In the genomic region with DNA sequence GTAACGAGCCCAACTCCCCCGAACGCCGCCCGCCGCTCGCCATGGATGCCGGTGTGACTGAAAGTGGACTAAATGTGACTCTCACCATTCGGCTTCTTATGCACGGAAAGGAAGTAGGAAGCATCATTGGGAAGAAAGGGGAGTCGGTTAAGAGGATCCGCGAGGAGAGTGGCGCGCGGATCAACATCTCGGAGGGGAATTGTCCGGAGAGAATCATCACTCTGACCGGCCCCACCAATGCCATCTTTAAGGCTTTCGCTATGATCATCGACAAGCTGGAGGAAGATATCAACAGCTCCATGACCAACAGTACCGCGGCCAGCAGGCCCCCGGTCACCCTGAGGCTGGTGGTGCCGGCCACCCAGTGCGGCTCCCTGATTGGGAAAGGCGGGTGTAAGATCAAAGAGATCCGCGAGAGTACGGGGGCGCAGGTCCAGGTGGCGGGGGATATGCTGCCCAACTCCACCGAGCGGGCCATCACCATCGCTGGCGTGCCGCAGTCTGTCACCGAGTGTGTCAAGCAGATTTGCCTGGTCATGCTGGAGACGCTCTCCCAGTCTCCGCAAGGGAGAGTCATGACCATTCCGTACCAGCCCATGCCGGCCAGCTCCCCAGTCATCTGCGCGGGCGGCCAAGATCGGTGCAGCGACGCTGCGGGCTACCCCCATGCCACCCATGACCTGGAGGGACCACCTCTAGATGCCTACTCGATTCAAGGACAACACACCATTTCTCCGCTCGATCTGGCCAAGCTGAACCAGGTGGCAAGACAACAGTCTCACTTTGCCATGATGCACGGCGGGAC, we compare ENCODE assay signal across 1 cellular context.
A peak's percentile ranks its signal among the peaks of the same experiment; 100 is the strongest.
TF ChIP-seq lines count a peak whose summit lies in the region.

No MANE protein-coding gene starts in this region.

TF ChIP-seq in K562, 482 proteins besides CTCF, POLR2A, EP300 and RAD21 (continued from another document and continues in another):
- TF ChIP-seq, protein P1, sequence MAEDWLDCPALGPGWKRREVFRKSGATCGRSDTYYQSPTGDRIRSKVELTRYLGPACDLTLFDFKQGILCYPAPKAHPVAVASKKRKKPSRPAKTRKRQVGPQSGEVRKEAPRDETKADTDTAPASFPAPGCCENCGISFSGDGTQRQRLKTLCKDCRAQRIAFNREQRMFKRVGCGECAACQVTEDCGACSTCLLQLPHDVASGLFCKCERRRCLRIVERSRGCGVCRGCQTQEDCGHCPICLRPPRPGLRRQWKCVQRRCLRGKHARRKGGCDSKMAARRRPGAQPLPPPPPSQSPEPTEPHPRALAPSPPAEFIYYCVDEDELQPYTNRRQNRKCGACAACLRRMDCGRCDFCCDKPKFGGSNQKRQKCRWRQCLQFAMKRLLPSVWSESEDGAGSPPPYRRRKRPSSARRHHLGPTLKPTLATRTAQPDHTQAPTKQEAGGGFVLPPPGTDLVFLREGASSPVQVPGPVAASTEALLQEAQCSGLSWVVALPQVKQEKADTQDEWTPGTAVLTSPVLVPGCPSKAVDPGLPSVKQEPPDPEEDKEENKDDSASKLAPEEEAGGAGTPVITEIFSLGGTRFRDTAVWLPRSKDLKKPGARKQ (CRISPR knock-in tag; IDR thresholded peaks at IDR 0.05): no peak
- no peak for TF ChIP-seq SMARCB1 (IDR thresholded peaks at IDR 0.05; ENCODE audit: insufficient read length, low read depth)
- TF ChIP-seq, protein P2, sequence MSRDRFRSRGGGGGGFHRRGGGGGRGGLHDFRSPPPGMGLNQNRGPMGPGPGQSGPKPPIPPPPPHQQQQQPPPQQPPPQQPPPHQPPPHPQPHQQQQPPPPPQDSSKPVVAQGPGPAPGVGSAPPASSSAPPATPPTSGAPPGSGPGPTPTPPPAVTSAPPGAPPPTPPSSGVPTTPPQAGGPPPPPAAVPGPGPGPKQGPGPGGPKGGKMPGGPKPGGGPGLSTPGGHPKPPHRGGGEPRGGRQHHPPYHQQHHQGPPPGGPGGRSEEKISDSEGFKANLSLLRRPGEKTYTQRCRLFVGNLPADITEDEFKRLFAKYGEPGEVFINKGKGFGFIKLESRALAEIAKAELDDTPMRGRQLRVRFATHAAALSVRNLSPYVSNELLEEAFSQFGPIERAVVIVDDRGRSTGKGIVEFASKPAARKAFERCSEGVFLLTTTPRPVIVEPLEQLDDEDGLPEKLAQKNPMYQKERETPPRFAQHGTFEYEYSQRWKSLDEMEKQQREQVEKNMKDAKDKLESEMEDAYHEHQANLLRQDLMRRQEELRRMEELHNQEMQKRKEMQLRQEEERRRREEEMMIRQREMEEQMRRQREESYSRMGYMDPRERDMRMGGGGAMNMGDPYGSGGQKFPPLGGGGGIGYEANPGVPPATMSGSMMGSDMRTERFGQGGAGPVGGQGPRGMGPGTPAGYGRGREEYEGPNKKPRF (IDR thresholded peaks at IDR 0.05; ENCODE audit: low read depth, low read length): no peak
- no peak for TF ChIP-seq PML (IDR thresholded peaks at IDR 0.05; ENCODE audit: low read length)
- TF ChIP-seq, protein P3, sequence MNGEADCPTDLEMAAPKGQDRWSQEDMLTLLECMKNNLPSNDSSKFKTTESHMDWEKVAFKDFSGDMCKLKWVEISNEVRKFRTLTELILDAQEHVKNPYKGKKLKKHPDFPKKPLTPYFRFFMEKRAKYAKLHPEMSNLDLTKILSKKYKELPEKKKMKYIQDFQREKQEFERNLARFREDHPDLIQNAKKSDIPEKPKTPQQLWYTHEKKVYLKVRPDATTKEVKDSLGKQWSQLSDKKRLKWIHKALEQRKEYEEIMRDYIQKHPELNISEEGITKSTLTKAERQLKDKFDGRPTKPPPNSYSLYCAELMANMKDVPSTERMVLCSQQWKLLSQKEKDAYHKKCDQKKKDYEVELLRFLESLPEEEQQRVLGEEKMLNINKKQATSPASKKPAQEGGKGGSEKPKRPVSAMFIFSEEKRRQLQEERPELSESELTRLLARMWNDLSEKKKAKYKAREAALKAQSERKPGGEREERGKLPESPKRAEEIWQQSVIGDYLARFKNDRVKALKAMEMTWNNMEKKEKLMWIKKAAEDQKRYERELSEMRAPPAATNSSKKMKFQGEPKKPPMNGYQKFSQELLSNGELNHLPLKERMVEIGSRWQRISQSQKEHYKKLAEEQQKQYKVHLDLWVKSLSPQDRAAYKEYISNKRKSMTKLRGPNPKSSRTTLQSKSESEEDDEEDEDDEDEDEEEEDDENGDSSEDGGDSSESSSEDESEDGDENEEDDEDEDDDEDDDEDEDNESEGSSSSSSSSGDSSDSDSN (IDR thresholded peaks at IDR 0.05; ENCODE audit: borderline replicate concordance in 1 of 2, low read depth in 2 of 2, low read length in 2 of 2): peak; percentile 59 to 86; a peak in 3 of 4 replicates
- no peak; the same call in 1 of the 2 replicates for TF ChIP-seq CBX5 (IDR thresholded peaks at IDR 0.05; ENCODE audit: borderline replicate concordance, low read depth)
- TF ChIP-seq RBM25 (IDR thresholded peaks at IDR 0.05; ENCODE audit: low read depth, low read length, severe bottlenecking): no peak
- TF ChIP-seq, protein P4, sequence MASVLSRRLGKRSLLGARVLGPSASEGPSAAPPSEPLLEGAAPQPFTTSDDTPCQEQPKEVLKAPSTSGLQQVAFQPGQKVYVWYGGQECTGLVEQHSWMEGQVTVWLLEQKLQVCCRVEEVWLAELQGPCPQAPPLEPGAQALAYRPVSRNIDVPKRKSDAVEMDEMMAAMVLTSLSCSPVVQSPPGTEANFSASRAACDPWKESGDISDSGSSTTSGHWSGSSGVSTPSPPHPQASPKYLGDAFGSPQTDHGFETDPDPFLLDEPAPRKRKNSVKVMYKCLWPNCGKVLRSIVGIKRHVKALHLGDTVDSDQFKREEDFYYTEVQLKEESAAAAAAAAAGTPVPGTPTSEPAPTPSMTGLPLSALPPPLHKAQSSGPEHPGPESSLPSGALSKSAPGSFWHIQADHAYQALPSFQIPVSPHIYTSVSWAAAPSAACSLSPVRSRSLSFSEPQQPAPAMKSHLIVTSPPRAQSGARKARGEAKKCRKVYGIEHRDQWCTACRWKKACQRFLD (CRISPR knock-in tag; IDR thresholded peaks at IDR 0.05): peak; percentile 75
- peak; percentile 18 for TF ChIP-seq CC2D1A (IDR thresholded peaks at IDR 0.05)
- no peak; the same call in 1 of the 2 replicates for TF ChIP-seq ATF7 (IDR thresholded peaks at IDR 0.05)
- no peak for TF ChIP-seq BRCA1 (IDR thresholded peaks at IDR 0.05)
- TF ChIP-seq BRCA1 (CRISPR knock-in tag; IDR thresholded peaks at IDR 0.05): no peak
- no peak for TF ChIP-seq ZNF217 (CRISPR knock-in tag; IDR thresholded peaks at IDR 0.05)
- TF ChIP-seq, protein P5, sequence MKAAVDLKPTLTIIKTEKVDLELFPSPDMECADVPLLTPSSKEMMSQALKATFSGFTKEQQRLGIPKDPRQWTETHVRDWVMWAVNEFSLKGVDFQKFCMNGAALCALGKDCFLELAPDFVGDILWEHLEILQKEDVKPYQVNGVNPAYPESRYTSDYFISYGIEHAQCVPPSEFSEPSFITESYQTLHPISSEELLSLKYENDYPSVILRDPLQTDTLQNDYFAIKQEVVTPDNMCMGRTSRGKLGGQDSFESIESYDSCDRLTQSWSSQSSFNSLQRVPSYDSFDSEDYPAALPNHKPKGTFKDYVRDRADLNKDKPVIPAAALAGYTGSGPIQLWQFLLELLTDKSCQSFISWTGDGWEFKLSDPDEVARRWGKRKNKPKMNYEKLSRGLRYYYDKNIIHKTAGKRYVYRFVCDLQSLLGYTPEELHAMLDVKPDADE (conservative IDR thresholded peaks at IDR 0.05; ENCODE audit: control insufficient read depth, low read depth, low read length): 0 out of 2 replicates have a peak, but pooled peaks have one; percentile 56
- no peak for TF ChIP-seq CEBPG (CRISPR knock-in tag; IDR thresholded peaks at IDR 0.05)
- no peak for TF ChIP-seq CEBPG (tag; conservative IDR thresholded peaks at IDR 0.05 in 1 of 2, IDR thresholded peaks at IDR 0.05 in 1 of 2)
- peak; percentile 79 for TF ChIP-seq BRD9 (IDR thresholded peaks at IDR 0.05; ENCODE audit: low read depth, partially characterized antibody)
- TF ChIP-seq HMG20B (CRISPR knock-in tag; IDR thresholded peaks at IDR 0.05): no peak
- TF ChIP-seq, protein P6, sequence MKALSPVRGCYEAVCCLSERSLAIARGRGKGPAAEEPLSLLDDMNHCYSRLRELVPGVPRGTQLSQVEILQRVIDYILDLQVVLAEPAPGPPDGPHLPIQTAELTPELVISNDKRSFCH (CRISPR knock-in tag; IDR thresholded peaks at IDR 0.05): no peak
- TF ChIP-seq, protein P6 (tag; IDR thresholded peaks at IDR 0.05): no peak
- TF ChIP-seq GATAD2B (IDR thresholded peaks at IDR 0.05; ENCODE audit: borderline replicate concordance): no peak
- 0 out of 2 replicates have a peak, but pooled peaks have one; percentile 59 for TF ChIP-seq LCOR (CRISPR knock-in tag; IDR thresholded peaks at IDR 0.05)
- no peak for TF ChIP-seq SRSF9 (IDR thresholded peaks at IDR 0.05; ENCODE audit: borderline replicate concordance, low read depth, low read length)
- TF ChIP-seq PCBP1 (IDR thresholded peaks at IDR 0.05; ENCODE audit: low read depth, low read length, poor library complexity, severe bottlenecking): no peak
- TF ChIP-seq ZNF184 (CRISPR knock-in tag; IDR thresholded peaks at IDR 0.05): no peak
- TF ChIP-seq KHSRP (IDR thresholded peaks at IDR 0.05): no peak
- TF ChIP-seq KAT2B (IDR thresholded peaks at IDR 0.05; ENCODE audit: low read depth, low read length): no peak
- TF ChIP-seq HNRNPLL (IDR thresholded peaks at IDR 0.05; ENCODE audit: low read depth, low read length, poor library complexity, severe bottlenecking): peak; percentile 48
- TF ChIP-seq MCM3 (IDR thresholded peaks at IDR 0.05): no peak
- no peak for TF ChIP-seq MYC (IDR thresholded peaks at IDR 0.05; ENCODE audit: low read depth, low read length)
- TF ChIP-seq MYC (CRISPR knock-in tag; IDR thresholded peaks at IDR 0.05; ENCODE audit: borderline replicate concordance, low read depth): peak; percentile 56; the same call in 1 of the 2 replicates
- TF ChIP-seq, protein P7, sequence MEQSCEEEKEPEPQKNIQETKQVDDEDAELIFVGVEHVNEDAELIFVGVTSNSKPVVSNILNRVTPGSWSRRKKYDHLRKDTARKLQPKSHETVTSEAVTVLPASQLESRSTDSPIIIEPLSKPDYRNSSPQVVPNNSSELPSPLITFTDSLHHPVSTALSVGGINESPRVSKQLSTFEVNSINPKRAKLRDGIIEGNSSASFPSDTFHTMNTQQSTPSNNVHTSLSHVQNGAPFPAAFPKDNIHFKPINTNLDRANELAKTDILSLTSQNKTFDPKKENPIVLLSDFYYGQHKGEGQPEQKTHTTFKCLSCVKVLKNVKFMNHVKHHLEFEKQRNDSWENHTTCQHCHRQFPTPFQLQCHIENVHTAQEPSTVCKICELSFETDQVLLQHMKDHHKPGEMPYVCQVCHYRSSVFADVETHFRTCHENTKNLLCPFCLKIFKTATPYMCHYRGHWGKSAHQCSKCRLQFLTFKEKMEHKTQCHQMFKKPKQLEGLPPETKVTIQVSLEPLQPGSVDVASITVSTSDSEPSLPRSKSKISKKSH (CRISPR knock-in tag; IDR thresholded peaks at IDR 0.05): no peak
- TF ChIP-seq NFE2 (IDR thresholded peaks at IDR 0.05; ENCODE audit: low read depth): peak; percentile 93
- TF ChIP-seq FOS (IDR thresholded peaks at IDR 0.05; ENCODE audit: extremely low read depth, insufficient read length): no peak
- no peak; the same call in 1 of the 2 replicates for TF ChIP-seq NBN (IDR thresholded peaks at IDR 0.05; ENCODE audit: low read depth)
- no peak for TF ChIP-seq HLTF (IDR thresholded peaks at IDR 0.05)
- TF ChIP-seq CCAR2 (IDR thresholded peaks at IDR 0.05; ENCODE audit: low read depth, low read length): no peak
- no peak for TF ChIP-seq SMAD3 (CRISPR knock-in tag; conservative IDR thresholded peaks at IDR 0.05)
- TF ChIP-seq, protein P8, sequence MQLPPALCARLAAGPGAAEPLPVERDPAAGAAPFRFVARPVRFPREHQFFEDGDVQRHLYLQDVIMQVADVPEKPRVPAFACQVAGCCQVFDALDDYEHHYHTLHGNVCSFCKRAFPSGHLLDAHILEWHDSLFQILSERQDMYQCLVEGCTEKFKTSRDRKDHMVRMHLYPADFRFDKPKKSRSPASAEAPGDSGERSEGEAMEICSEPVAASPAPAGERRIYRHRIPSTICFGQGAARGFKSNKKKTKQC (CRISPR knock-in tag; IDR thresholded peaks at IDR 0.05): no peak; the same call in none of the 2 replicates
- no peak for TF ChIP-seq ZNF41 (CRISPR knock-in tag; conservative IDR thresholded peaks at IDR 0.05)
- TF ChIP-seq ETV6 (IDR thresholded peaks at IDR 0.05; ENCODE audit: borderline replicate concordance in 1 of 2, low read depth in 2 of 2, low read length in 1 of 2): no peak
- no peak for TF ChIP-seq ETV6 (CRISPR knock-in tag; IDR thresholded peaks at IDR 0.05; ENCODE audit: borderline replicate concordance)
- TF ChIP-seq, protein P9, sequence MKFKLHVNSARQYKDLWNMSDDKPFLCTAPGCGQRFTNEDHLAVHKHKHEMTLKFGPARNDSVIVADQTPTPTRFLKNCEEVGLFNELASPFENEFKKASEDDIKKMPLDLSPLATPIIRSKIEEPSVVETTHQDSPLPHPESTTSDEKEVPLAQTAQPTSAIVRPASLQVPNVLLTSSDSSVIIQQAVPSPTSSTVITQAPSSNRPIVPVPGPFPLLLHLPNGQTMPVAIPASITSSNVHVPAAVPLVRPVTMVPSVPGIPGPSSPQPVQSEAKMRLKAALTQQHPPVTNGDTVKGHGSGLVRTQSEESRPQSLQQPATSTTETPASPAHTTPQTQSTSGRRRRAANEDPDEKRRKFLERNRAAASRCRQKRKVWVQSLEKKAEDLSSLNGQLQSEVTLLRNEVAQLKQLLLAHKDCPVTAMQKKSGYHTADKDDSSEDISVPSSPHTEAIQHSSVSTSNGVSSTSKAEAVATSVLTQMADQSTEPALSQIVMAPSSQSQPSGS (CRISPR knock-in tag; IDR thresholded peaks at IDR 0.05): no peak
- no peak for TF ChIP-seq HDAC6 (IDR thresholded peaks at IDR 0.05; ENCODE audit: low read depth, low read length)
- TF ChIP-seq CCNT2 (IDR thresholded peaks at IDR 0.05; ENCODE audit: borderline replicate concordance, extremely low read depth, insufficient read length, low read depth, low read length): peak; percentile 24
- no peak for TF ChIP-seq SMARCA4 (IDR thresholded peaks at IDR 0.05)
- TF ChIP-seq, protein P10, sequence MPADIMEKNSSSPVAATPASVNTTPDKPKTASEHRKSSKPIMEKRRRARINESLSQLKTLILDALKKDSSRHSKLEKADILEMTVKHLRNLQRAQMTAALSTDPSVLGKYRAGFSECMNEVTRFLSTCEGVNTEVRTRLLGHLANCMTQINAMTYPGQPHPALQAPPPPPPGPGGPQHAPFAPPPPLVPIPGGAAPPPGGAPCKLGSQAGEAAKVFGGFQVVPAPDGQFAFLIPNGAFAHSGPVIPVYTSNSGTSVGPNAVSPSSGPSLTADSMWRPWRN (IDR thresholded peaks at IDR 0.05; ENCODE audit: low read depth): no peak
- TF ChIP-seq CBX3 (IDR thresholded peaks at IDR 0.05; ENCODE audit: borderline replicate concordance in 1 of 2, low read length in 2 of 2): no peak
- no peak for TF ChIP-seq NR2F6 (CRISPR knock-in tag; IDR thresholded peaks at IDR 0.05)
- TF ChIP-seq TAF15 (IDR thresholded peaks at IDR 0.05; ENCODE audit: low read depth, low read length): no peak
- TF ChIP-seq ZNF785 (CRISPR knock-in tag; IDR thresholded peaks at IDR 0.05): no peak
- TF ChIP-seq ARID1B (IDR thresholded peaks at IDR 0.05): no peak; the same call in none of the 2 replicates
- peak; percentile 72 for TF ChIP-seq L3MBTL2 (IDR thresholded peaks at IDR 0.05)
- TF ChIP-seq ZNF707 (CRISPR knock-in tag; conservative IDR thresholded peaks at IDR 0.05): no peak
- no peak for TF ChIP-seq HDAC2 (IDR thresholded peaks at IDR 0.05)
